In genomic region chr2:146642066-146642465, GRCh38 we compare ENCODE assay signal across 26 cellular contexts.
DNase-seq lines count a peak whose midpoint lies in the region; ATAC-seq, FAIRE-seq and TF ChIP-seq lines count a peak whose summit lies in the region.
"Had no signal": no experiment of that assay in that cellular context is flagged by ENCODE, and none has a peak within 500 bp of the region (broad histone marks: within the 10 kb centered on the region; RNA-seq: fewer than 3 reads in every experiment).

No MANE protein-coding gene starts in this region.

- FAIRE-seq in bronchial epithelial cell (lab: Jason Lieb, UNC) = no peak
- FAIRE-seq: HTR-8/SVneo had no signal

- H3K36me3 ChIP-seq in bronchial epithelial cell (ENCODE audit: control insufficient read depth, insufficient read depth, low read length) (no peaks in the 10 kb centered on the region), prostate gland (no peaks in the 10 kb centered on the region)
- H3K36me3 ChIP-seq: HAP-1, heart right ventricle had no signal

- H3K4me3 ChIP-seq in Jurkat, Clone E6-1 (ENCODE audit: low read length) = no peak overlapping the region
- no peak overlapping the region for H3K4me3 ChIP-seq in bronchial epithelial cell (ENCODE audit: low read depth, low read length)
- H3K4me3 ChIP-seq in prostate gland = no peak overlapping the region
- H3K4me3 ChIP-seq: coronary artery, HAP-1, heart right ventricle had no signal

- H3K27me3 ChIP-seq in bronchial epithelial cell (ENCODE audit: control insufficient read depth, insufficient read depth, low read length) (no peaks in the 10 kb centered on the region), prostate gland (replicated peaks; ENCODE audit: insufficient read depth) (no peaks in the 10 kb centered on the region)
- H3K27me3 ChIP-seq: heart right ventricle had no signal

- H3K27ac ChIP-seq in prostate gland = no peak overlapping the region
- H3K27ac ChIP-seq: 22Rv1, C4-2B, coronary artery, heart right ventricle had no signal

- no peak for ATAC-seq in HG03025 (IDR thresholded peaks at IDR 0.05; ENCODE audit: low FRiP score, unreplicated experiment)
- no peak for ATAC-seq in GM18520 (IDR thresholded peaks at IDR 0.05; ENCODE audit: unreplicated experiment)
- ATAC-seq: activated naive CD4-positive, alpha-beta T cell treated with anti-CD3 and anti-CD28 coated beads, Interleukin-2, amount 50 U/mL, for 72 hours; esophagus mucosa; heart right ventricle; SK-N-SH treated with all-trans-retinoic acid at 6 μM for 48 hours; T-helper 17 cell had no signal

- DNase-seq in NCI-H146 (lab: John Stamatoyannopoulos, UW) (peak; percentile 0), NCI-H146 treated with DMSO at 0.1 percent for 48 hours (lab: John Stamatoyannopoulos, UW; ENCODE audit: unreplicated experiment) (no peak), bronchial epithelial cell (ENCODE audit: low read depth) (peak; percentile 39), prostate gland (ENCODE audit: low spot score) (peak; percentile 4), cerebellum (ENCODE audit: low spot score) (no peak)
- peak; percentile 10 for DNase-seq in Jurkat, Clone E6-1 (ENCODE audit: low read depth, low spot score)
- DNase-seq: activated T-cell treated with anti-CD3 and anti-CD28 coated beads for 4 hours; anterior cingulate cortex; foreskin melanocyte; heart right ventricle; KG1; NCI-H1694 treated with DMSO at 0.1 percent for 48 hours; OCI-M1; stimulated activated CD4-positive, alpha-beta T cell treated with anti-CD3 and anti-CD28 coated beads, Interleukin-15, amount 100 ng/mL, for 24 hours; stimulated activated naive CD4-positive, alpha-beta T cell treated with Interleukin-2 at 50 U/mL for 16 hours; T-helper 17 cell had no signal

- no peaks in the 10 kb centered on the region for H3K4me1 ChIP-seq in prostate gland (replicated peaks)
- H3K4me1 ChIP-seq: HAP-1, heart right ventricle had no signal

- intact Hi-C loops in prostate gland (cut with DNase I) = no loop called here

- TF ChIP-seq POLR2A in prostate gland (IDR thresholded peaks at IDR 0.05) = no peak

- no peaks in the 10 kb centered on the region for H3K9me3 ChIP-seq in prostate gland
- H3K9me3 ChIP-seq: HAP-1 had no signal

- TF ChIP-seq CTCF in bronchial epithelial cell (IDR thresholded peaks at IDR 0.05; ENCODE audit: insufficient read depth, low read length, severe bottlenecking) = no peak
- no peak for TF ChIP-seq CTCF in prostate gland (IDR thresholded peaks at IDR 0.05)

- 72% methylated on average over 4 of the region's 4 CpGs for WGBS in prostate gland

Comparison
In these comparisons a context has a peak if more than half of its experiments do, and no peak if none do; other contexts are left out.
1. DNase-seq: peak in NCI-H146 (single experiment), Jurkat, Clone E6-1 (single experiment), bronchial epithelial cell (single experiment) and prostate gland (single experiment); none in NCI-H146 treated with DMSO at 0.1 percent for 48 hours (single experiment) and cerebellum (single experiment).